ENCODE assay signal across 23 cellular contexts in genomic region chr7:99543081-99543671, GRCh38. TPM values are rescaled to one million over a fixed set of nuclear protein-coding genes. Genes with fewer than 3 reads are reported as not detected.
DNase-seq lines count a peak whose midpoint lies in the region; ATAC-seq, FAIRE-seq and TF ChIP-seq lines count a peak whose summit lies in the region.
"Had no signal": no experiment of that assay in that cellular context is flagged by ENCODE, and none has a peak within 500 bp of the region (broad histone marks: within the 10 kb centered on the region; RNA-seq: fewer than 3 reads in every experiment).

No MANE protein-coding gene starts in this region.

- intact Hi-C loops in right cardiac atrium (cut with DNase I), result loop anchor here in 1 of 4 donors (5.0 kb wide), 1 partner anchor 84 kb away; no protein-coding TSS in a partner anchor
- intact Hi-C loops in cardiac septum (cut with DNase I), result no loop called here
- intact Hi-C loops in kidney (cut with DNase I), result no loop called here

- H3K9me3 ChIP-seq in right cardiac atrium (ENCODE audit: control insufficient read depth, low read length) (peaks cover 3% of the 10 kb centered on the region), kidney (ENCODE audit: control insufficient read depth in 1 of 2, low read length in 2 of 2) (peaks cover 5 to 24% of the 10 kb centered on the region in 2 donors)

- no peak overlapping the region for H3K4me3 ChIP-seq in right cardiac atrium (ENCODE audit: low read length)
- H3K4me3 ChIP-seq in kidney (ENCODE audit: low read length in 2 of 2), result no peak overlapping the region
- H3K4me3 ChIP-seq: GM12878 had no signal

- 94% methylated on average over 34 of the region's 34 CpGs for WGBS in right cardiac atrium

- TF ChIP-seq CTCF in kidney (IDR thresholded peaks at IDR 0.05; ENCODE audit: borderline replicate concordance, extremely low read depth, insufficient read depth), result no peak

- no peaks in the 10 kb centered on the region for H3K27me3 ChIP-seq in right cardiac atrium (ENCODE audit: control insufficient read depth, insufficient read depth)

- ATAC-seq in right cardiac atrium (peak; percentile 25 to 45), GM18873 (IDR thresholded peaks at IDR 0.05; ENCODE audit: low FRiP score, unreplicated experiment) (no peak)
- ATAC-seq: GM12878 had no signal

- DNase-seq in right cardiac atrium (peak in 1 of 3 donors; percentile 49), cardiac septum (ENCODE audit: low spot score) (no peak), kidney (peak; percentile 52), AG20443 (ENCODE audit: low spot score) (no peak), NCI-H82 treated with DMSO at 0.1 percent for 48 hours (lab: John Stamatoyannopoulos, UW; ENCODE audit: unreplicated experiment) (no peak)
- DNase-seq: 8988T; CD4-positive, CD25-positive, alpha-beta regulatory T cell; CD8-positive, alpha-beta memory T cell; COR-L47; DMS 273 treated with DMSO at 0.1 percent for 48 hours; DMS53; DND-41; EL; HCEC 1CT; IMR-90; KBM-7 had no signal

- H3K36me3 ChIP-seq in kidney (ENCODE audit: control insufficient read depth in 1 of 2, insufficient read depth in 2 of 2, low read length in 2 of 2), result peaks cover 5 to 9% of the 10 kb centered on the region in 2 donors

- H3K4me1 ChIP-seq in right cardiac atrium (ENCODE audit: control insufficient read depth, insufficient read depth, low read length) (no peaks in the 10 kb centered on the region), kidney (ENCODE audit: control insufficient read depth in 1 of 2, insufficient read depth in 1 of 2, low read depth in 1 of 2, low read length in 2 of 2) (no peaks in the 10 kb centered on the region)

- FAIRE-seq in kidney (lab: Jason Lieb, UNC), result no peak
- FAIRE-seq: GM12878, GM19239, H1 had no signal

- H3K9ac ChIP-seq in kidney (ENCODE audit: low read length in 2 of 2), result no peak overlapping the region

- H3K27ac ChIP-seq in right cardiac atrium (ENCODE audit: low read length) (no peak overlapping the region), kidney (ENCODE audit: low read depth in 2 of 2, low read length in 2 of 2) (no peak overlapping the region)
- H3K27ac ChIP-seq: HL-60 had no signal

RNA-seq across cellular contexts. Expression of gene FAM200A, which starts 8.7 kb away (rescaled TPM):
- 1 to 10 TPM; 4.7 to 6.1 (median 5.5) TPM for total RNA-seq in right cardiac atrium
- polyA plus RNA-seq in right cardiac atrium, result 6.7 TPM
- total RNA-seq in cardiac septum, result 4.9 TPM
- total RNA-seq in kidney, result 6.8 TPM
- polyA plus RNA-seq in kidney (ENCODE audit: insufficient read depth, low read depth, low replicate concordance), result 6.9 TPM

RNA-seq across cellular contexts. Expression of gene ZNF655, which starts 15.3 kb away (rescaled TPM):
- total RNA-seq in right cardiac atrium, result 10 to 100 TPM; 37.8 to 45.5 (median 39.8) TPM
- polyA plus RNA-seq in right cardiac atrium, result 31.5 TPM
- total RNA-seq in cardiac septum, result 42.1 TPM
- 66.8 TPM for total RNA-seq in kidney
- polyA plus RNA-seq in kidney (ENCODE audit: insufficient read depth, low read depth, low replicate concordance), result 30.4 TPM

RNA-seq across cellular contexts. Expression of gene ZKSCAN5, which starts 38.7 kb away (rescaled TPM):
- 1 to 10 TPM; 6.1 to 7.1 (median 6.3) TPM for total RNA-seq in right cardiac atrium
- 3.0 TPM for polyA plus RNA-seq in right cardiac atrium
- total RNA-seq in cardiac septum, result 7.0 TPM
- total RNA-seq in kidney, result 9.1 TPM
- 4.6 TPM for polyA plus RNA-seq in kidney (ENCODE audit: insufficient read depth, low read depth, low replicate concordance)

RNA-seq across cellular contexts. Expression of gene ZNF394, which starts 43.1 kb away (rescaled TPM):
- 10 to 100 TPM; 17.1 to 20.5 (median 19.7) TPM for total RNA-seq in right cardiac atrium
- 16.7 TPM for polyA plus RNA-seq in right cardiac atrium
- 14.9 TPM for total RNA-seq in cardiac septum
- 33.6 TPM for total RNA-seq in kidney
- 15.7 TPM for polyA plus RNA-seq in kidney (ENCODE audit: insufficient read depth, low read depth, low replicate concordance)

RNA-seq across cellular contexts. Expression of gene TMEM225B, which starts 54.9 kb away (rescaled TPM):
- under 1 TPM; 0.21 to 0.40 (median 0.37) TPM for total RNA-seq in right cardiac atrium
- polyA plus RNA-seq in right cardiac atrium, result 0.41 TPM
- not detected for total RNA-seq in cardiac septum
- total RNA-seq in kidney, result 2.6 TPM
- 1.6 TPM for polyA plus RNA-seq in kidney (ENCODE audit: insufficient read depth, low read depth, low replicate concordance)
- total RNA-seq: G401, H1, HT1080 had no signal
